In genomic region chr16:35626051-35626450, GRCh38 we compare ENCODE assay signal across 23 cellular contexts.
DNase-seq lines count a peak whose midpoint lies in the region; FAIRE-seq lines count a peak whose summit lies in the region.
"Had no signal": no experiment of that assay in that cellular context is flagged by ENCODE, and none has a peak within 500 bp of the region (broad histone marks: within the 10 kb centered on the region; RNA-seq: fewer than 3 reads in every experiment).

No MANE protein-coding gene starts in this region.

- in situ Hi-C loops in Caki2 (cut with HindIII; ENCODE audit: low pct_unique_long_range_greater_than_20kb, low sequenced_read_pairs): no loop called here

- FAIRE-seq in RCC 7860 (lab: Jason Lieb, UNC): peak; percentile 76
- FAIRE-seq: A204.1, D721Med, G401.6, GM12878, GM12892, GM18507 had no signal

- peak; percentile 43 for DNase-seq in Caki2 (ENCODE audit: low read depth)
- DNase-seq in RCC 7860 (ENCODE audit: low spot score): no peak
- peak; percentile 62 for DNase-seq in kidney tubule cell (ENCODE audit: low spot score)
- no peak for DNase-seq in NCI-H2196 treated with DMSO at 0.1 percent for 48 hours (lab: John Stamatoyannopoulos, UW; ENCODE audit: unreplicated experiment)
- DNase-seq in AG08396 (ENCODE audit: low spot score): no peak
- DNase-seq in NCI-H748 treated with DMSO at 0.1 percent for 48 hours (lab: John Stamatoyannopoulos, UW): no peak
- no peak for DNase-seq in foreskin melanocyte
- DNase-seq: 8988T; BE2C; C1 segment of cervical spinal cord; Calu3; CD4-positive, alpha-beta memory T cell; CD4-positive, CD25-positive, alpha-beta regulatory T cell; CD8-positive, alpha-beta memory T cell; COR-L47; DMS79 treated with DMSO at 0.1 percent for 48 hours; GF-D8 had no signal

Comparison
In these comparisons a context has a peak if more than half of its experiments do, and no peak if none do; other contexts are left out.
1. DNase-seq: peak in Caki2 (single experiment) and kidney tubule cell (single experiment); none in RCC 7860 (single experiment), NCI-H2196 treated with DMSO at 0.1 percent for 48 hours (single experiment), AG08396 (single experiment), NCI-H748 treated with DMSO at 0.1 percent for 48 hours (single experiment) and foreskin melanocyte (single experiment).